8 cellular contexts compared by ENCODE assay signal in the genomic region with DNA sequence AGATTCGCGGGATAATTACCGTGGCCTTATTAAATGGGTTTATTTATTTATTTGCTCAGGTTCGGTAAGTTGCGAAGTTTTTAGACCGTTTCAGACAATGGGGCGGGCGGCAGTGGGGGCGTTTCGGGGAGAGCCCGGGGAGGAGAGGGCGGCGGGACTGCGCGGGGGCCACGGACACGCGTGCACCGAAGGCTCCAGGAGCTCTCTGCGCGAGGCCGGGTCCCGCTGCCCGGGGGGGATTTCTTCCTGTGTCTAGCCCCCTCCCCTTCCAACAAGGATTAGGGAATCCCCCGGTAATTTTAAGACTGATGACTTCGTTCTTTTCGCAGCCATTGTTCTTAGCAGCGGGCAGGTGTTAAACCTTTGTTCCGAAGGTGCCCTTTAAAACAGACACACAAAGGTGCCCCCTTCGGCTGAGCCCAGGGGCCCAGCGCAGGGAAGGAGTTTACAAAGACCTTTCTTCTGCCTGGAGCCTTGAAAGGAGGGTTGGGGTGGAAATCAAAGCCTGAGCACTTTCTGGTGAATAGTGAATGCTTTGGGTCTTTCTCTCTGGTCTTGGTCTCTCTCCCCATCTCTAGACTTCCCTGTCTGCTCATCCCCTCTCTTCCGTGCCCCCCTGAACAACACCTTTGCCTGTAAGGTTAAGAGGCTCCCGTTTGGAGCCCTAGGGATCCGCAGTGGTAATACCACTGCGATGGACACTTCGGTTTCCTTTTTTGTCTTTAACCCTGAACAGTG. TPM values are rescaled to one million over a fixed set of nuclear protein-coding genes. Genes with fewer than 3 reads are reported as not detected.
A peak's percentile ranks its signal among the peaks of the same experiment; 100 is the strongest.
DNase-seq lines count a peak whose midpoint lies in the region; ATAC-seq and TF ChIP-seq lines count a peak whose summit lies in the region.

No MANE protein-coding gene starts in this region.

- H3K36me3 ChIP-seq in OCI-LY1 (ENCODE audit: insufficient read depth, low read length): peaks cover 46% of the 10 kb centered on the region
- H3K36me3 ChIP-seq in ascending aorta: peaks cover 0 to under 1% of the 10 kb centered on the region in 2 donors

- H3K4me2 ChIP-seq in OCI-LY1 (ENCODE audit: low read length): peak overlapping the region; percentile 88

- DNase-seq in D341Med (ENCODE audit: low spot score) (peak; percentile 41), ascending aorta (ENCODE audit: low spot score in 2 of 2) (no peak), mucosa of gallbladder (ENCODE audit: low spot score) (no peak), NCI-H526 treated with DMSO at 0.1 percent for 48 hours (lab: John Stamatoyannopoulos, UW) (no peak)
- DNase-seq in stimulated activated naive CD4-positive, alpha-beta T cell treated with Interleukin-2 at 50 U/mL for 16 hours (lab: John Stamatoyannopoulos, UW): peak; percentile 47

- no peaks in the 10 kb centered on the region for H3K9me3 ChIP-seq in OCI-LY1 (ENCODE audit: low read length)
- H3K9me3 ChIP-seq in ascending aorta: no peaks in the 10 kb centered on the region

- intact Hi-C loops in ascending aorta (cut with DNase I): loop anchor here (2.0 to 10.0 kb wide), 8 partner anchors 100 to 1907 kb away; a partner anchor contains a TSS

- H3K4me1 ChIP-seq in OCI-LY1 (ENCODE audit: insufficient read depth, low read length, severe bottlenecking) (peaks cover 50% of the 10 kb centered on the region), ascending aorta (peaks cover 12 to 23% of the 10 kb centered on the region in 2 donors)

- H3K27me3 ChIP-seq in OCI-LY1 (ENCODE audit: insufficient read depth, low read length) (no peaks in the 10 kb centered on the region), ascending aorta (no peaks in the 10 kb centered on the region), layer of hippocampus (ENCODE audit: control insufficient read depth, insufficient read depth, low read length) (no peaks in the 10 kb centered on the region)

- no peak for ATAC-seq in GM21390 (IDR thresholded peaks at IDR 0.05; ENCODE audit: unreplicated experiment)

- H3K79me2 ChIP-seq in OCI-LY1 (ENCODE audit: insufficient read depth, low read length): peaks cover 64% of the 10 kb centered on the region

- H3K4me3 ChIP-seq in OCI-LY1 (ENCODE audit: low read depth, low read length, poor library complexity, severe bottlenecking): peak overlapping the region; percentile 91
- H3K4me3 ChIP-seq in ascending aorta: peak overlapping the region; percentile 80 to 91

- H3F3A ChIP-seq in OCI-LY1 (ENCODE audit: insufficient read depth, low read length): no peaks in the 10 kb centered on the region

- H3K27ac ChIP-seq in OCI-LY1 (ENCODE audit: low read depth, low read length, poor library complexity, severe bottlenecking) (peak overlapping the region; percentile 83), ascending aorta (peak overlapping the region; percentile 92 to 95), layer of hippocampus (ENCODE audit: low read depth, low read length) (peak overlapping the region; percentile 72)

- TF ChIP-seq CTCF in OCI-LY1 (IDR thresholded peaks at IDR 0.05; ENCODE audit: low read length): no peak
- TF ChIP-seq CTCF in ascending aorta (IDR thresholded peaks at IDR 0.05): no peak

- no peaks in the 10 kb centered on the region for H3K9me2 ChIP-seq in OCI-LY1 (ENCODE audit: low read depth, low read length)

- no peak overlapping the region for H2AFZ ChIP-seq in OCI-LY1 (ENCODE audit: low read length)

- peak overlapping the region; percentile 93 for H3K9ac ChIP-seq in OCI-LY1 (ENCODE audit: low read length)

- no peaks in the 10 kb centered on the region for H4K20me1 ChIP-seq in OCI-LY1 (ENCODE audit: insufficient read depth, low read length)

RNA-seq across cellular contexts. Expression of a gene that starts 2.1 kb away (rescaled TPM):
- 55.6 TPM for total RNA-seq in ascending aorta
- total RNA-seq in mucosa of gallbladder: 29.1 TPM

Comparison
In these comparisons a context has a peak if more than half of its experiments do, and no peak if none do; other contexts are left out.
1. DNase-seq: peak in D341Med (single experiment) and stimulated activated naive CD4-positive, alpha-beta T cell treated with Interleukin-2 at 50 U/mL for 16 hours (single experiment); none in ascending aorta (0 of 2), mucosa of gallbladder (single experiment) and NCI-H526 treated with DMSO at 0.1 percent for 48 hours (single experiment).
2. Peak in every context shown above with its lines, with median percentiles within 50 percentile points of each other: H3K27ac ChIP-seq.